2 cellular contexts compared by ENCODE assay signal in the genomic region with DNA sequence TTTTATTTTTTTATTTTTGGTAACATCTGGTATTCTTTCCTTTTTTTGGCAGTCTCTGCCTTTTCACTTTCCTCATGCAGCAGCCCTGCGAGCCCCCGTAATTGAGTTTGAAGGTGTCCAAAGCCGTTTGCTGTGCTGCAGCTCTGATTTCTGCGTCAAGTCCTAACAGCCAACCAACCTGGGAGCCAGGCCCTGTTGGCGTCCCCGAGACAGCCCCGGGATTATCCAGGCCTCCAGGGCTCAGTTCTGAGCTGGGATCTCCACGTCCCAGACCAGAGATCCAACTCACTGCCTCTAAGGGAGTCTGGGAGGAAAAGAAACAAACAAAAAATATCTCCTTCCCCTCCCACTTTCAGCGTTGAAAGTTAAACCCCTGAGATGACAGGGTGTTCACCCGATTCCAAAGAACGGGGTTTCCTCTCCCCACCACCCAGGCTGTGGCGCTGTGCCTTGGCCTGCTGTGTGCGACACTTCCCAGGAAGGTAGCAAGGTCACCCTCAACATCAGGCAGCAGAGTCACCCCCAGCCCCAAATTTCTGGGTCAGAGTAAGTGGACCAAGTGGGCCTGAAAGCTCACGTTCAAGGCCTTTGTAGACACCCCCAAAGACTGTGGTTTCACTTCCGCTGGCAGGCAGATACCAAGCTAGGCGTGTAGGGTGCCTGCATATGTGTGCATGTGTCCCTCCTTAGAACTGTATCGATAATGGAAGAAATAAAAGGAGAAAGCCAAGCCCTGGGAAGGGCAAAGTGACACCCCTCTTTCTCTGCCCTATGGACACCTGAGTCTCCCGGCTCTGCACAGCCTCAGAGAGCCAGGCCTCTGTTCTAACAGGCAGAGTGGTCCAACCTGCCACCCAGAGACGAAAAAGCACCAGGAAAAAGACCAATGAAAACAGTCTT.
A peak's percentile ranks its signal among the peaks of the same experiment; 100 is the strongest.
TF ChIP-seq lines count a peak whose summit lies in the region.

No MANE protein-coding gene starts in this region.

TF ChIP-seq in GM12891, 5 proteins besides CTCF, POLR2A, EP300 and RAD21:
- TF ChIP-seq TAF1 (IDR thresholded peaks at IDR 0.05; ENCODE audit: low read depth, low read length) (no peak), SPI1 (IDR thresholded peaks at IDR 0.05; ENCODE audit: low read depth, low read length) (peak; percentile 82)

TF ChIP-seq in neural cell, 6 proteins besides CTCF, POLR2A, EP300 and RAD21:
- TF ChIP-seq EZH2 (IDR thresholded peaks at IDR 0.05; ENCODE audit: borderline replicate concordance, insufficient read depth, low read length, poor library complexity, severe bottlenecking) (no peak), SMC3 (conservative IDR thresholded peaks at IDR 0.05; ENCODE audit: poor library complexity) (no peak)
